ENCODE assay signal across 8 cellular contexts in the genomic region with DNA sequence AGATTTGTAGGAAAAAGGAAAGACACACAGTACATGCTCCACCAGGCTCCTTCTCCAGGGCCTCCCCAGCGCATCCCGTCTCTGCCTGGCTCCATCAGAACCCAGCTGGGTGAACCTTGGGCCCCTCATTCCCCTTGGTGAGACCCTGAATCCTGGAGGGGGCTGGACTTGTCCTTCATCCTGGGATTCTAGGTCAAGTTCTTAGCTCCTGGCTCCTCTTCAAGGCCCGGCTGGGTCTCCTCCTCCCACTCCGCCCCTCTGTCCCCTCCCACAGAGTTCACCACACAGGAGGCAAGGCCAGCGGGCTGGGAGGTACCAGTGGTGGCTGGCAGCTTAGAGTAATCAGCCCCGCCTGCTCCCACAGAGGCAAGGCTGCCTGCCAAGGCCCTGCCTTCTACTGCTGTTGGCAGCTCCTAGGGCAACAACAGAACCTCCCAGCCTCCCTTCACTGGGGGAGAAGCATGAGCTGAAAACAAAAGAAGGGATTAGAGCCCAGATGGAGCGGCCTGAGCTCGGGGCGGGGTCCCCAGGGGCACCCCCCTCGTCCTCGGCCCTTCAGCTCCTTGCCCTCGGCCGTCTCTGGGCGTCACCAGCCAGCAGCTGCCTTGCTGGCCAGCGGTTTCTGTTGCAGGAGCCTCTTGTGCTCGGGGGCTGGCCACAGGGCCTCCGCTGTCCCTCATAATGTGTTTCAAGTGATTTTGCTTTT. TPM values are rescaled to one million over a fixed set of nuclear protein-coding genes. Genes with fewer than 3 reads are reported as not detected.
DNase-seq lines count a peak whose midpoint lies in the region; ATAC-seq, FAIRE-seq and TF ChIP-seq lines count a peak whose summit lies in the region.

No MANE protein-coding gene starts in this region.

- FAIRE-seq in kidney (lab: Jason Lieb, UNC) (peak; percentile 42), small intestine (lab: Jason Lieb, UNC) (no peak)

- H3K36me3 ChIP-seq in HUES6 (ENCODE audit: control insufficient read depth, insufficient read depth, low read length) = no peaks in the 10 kb centered on the region
- H3K36me3 ChIP-seq in Panc1 (ENCODE audit: control insufficient read depth, insufficient read depth, low read length) = no peaks in the 10 kb centered on the region
- H3K36me3 ChIP-seq in kidney (ENCODE audit: control insufficient read depth in 1 of 2, insufficient read depth in 2 of 2, low read length in 2 of 2) = no peaks in the 10 kb centered on the region
- no peaks in the 10 kb centered on the region for H3K36me3 ChIP-seq in small intestine (ENCODE audit: control insufficient read depth in 2 of 2, insufficient read depth in 2 of 2, low read length in 2 of 2)

- TF ChIP-seq CTCF in Panc1 (IDR thresholded peaks at IDR 0.05) (no peak), kidney (IDR thresholded peaks at IDR 0.05; ENCODE audit: borderline replicate concordance, extremely low read depth, insufficient read depth) (no peak)

- in situ Hi-C loops in Panc1 (cut with HindIII; ENCODE audit: low pct_unique_long_range_greater_than_20kb, low sequenced_read_pairs) = no loop called here

- BruUV-seq in Panc1 (replicated peaks; lab: Mats Ljungman, UMichigan) = no TSS peak

- H3K27ac Mint-ChIP-seq in central memory CD8-positive, alpha-beta T cell (ENCODE audit: low read depth) = no peak overlapping the region

- peak overlapping the region; percentile 41; the same call in 1 of the 2 replicates for H3K27ac ChIP-seq in HUES6 (ENCODE audit: low read depth, low read length)
- H3K27ac ChIP-seq in Panc1 (ENCODE audit: low read length) = peak overlapping the region; percentile 84
- peak overlapping the region; percentile 94 to 96 for H3K27ac ChIP-seq in kidney (ENCODE audit: low read depth in 2 of 2, low read length in 2 of 2)
- H3K27ac ChIP-seq in small intestine (ENCODE audit: low read depth in 1 of 2, low read length in 1 of 2) = peak overlapping the region; percentile 82 to 84

- no peaks in the 10 kb centered on the region for H3K4me1 Mint-ChIP-seq in central memory CD8-positive, alpha-beta T cell

- POLR2A ChIA-PET in Panc1 (lab: Charles Lee) = interaction anchor here (0.5 to 0.6 kb wide), 2 partner anchors 114 to 199 kb away, joined by 3 to 10 read pairs; no protein-coding TSS in a partner anchor

- no peaks in the 10 kb centered on the region for H3K9me3 Mint-ChIP-seq in central memory CD8-positive, alpha-beta T cell

- no peaks in the 10 kb centered on the region for H3K27me3 Mint-ChIP-seq in central memory CD8-positive, alpha-beta T cell

- H3K4me1 ChIP-seq in HUES6 (ENCODE audit: control insufficient read depth, insufficient read depth, low read length) = peaks cover 32% of the 10 kb centered on the region
- peaks cover 42% of the 10 kb centered on the region for H3K4me1 ChIP-seq in Panc1 (ENCODE audit: control insufficient read depth, insufficient read depth, low read length)
- H3K4me1 ChIP-seq in kidney (ENCODE audit: control insufficient read depth in 1 of 2, insufficient read depth in 1 of 2, low read depth in 1 of 2, low read length in 2 of 2) = peaks cover 45 to 48% of the 10 kb centered on the region in 2 donors
- H3K4me1 ChIP-seq in small intestine (ENCODE audit: control insufficient read depth in 2 of 2, insufficient read depth in 1 of 2, low read depth in 1 of 2, low read length in 1 of 2) = peaks cover 20 to 25% of the 10 kb centered on the region in 2 donors

- CTCF ChIA-PET in Panc1 (lab: Charles Lee) = no interaction called here

- WGBS in small intestine, 3 donors = 8 to 27% (median 21%) methylated on average over 14 to 17 of the region's 17 CpGs

- no peaks in the 10 kb centered on the region for H3K9me3 ChIP-seq in HUES6 (ENCODE audit: control insufficient read depth, insufficient read depth, low read depth, low read length)
- no peaks in the 10 kb centered on the region for H3K9me3 ChIP-seq in Panc1 (ENCODE audit: control insufficient read depth, insufficient read depth, low read depth, low read length)
- no peaks in the 10 kb centered on the region for H3K9me3 ChIP-seq in kidney (ENCODE audit: control insufficient read depth in 1 of 2, low read length in 2 of 2)
- H3K9me3 ChIP-seq in small intestine (ENCODE audit: control insufficient read depth, low read depth) = no peaks in the 10 kb centered on the region

- no peak overlapping the region for H3K9ac ChIP-seq in HUES6 (ENCODE audit: low read length)
- peak overlapping the region; percentile 48 to 49 for H3K9ac ChIP-seq in kidney (ENCODE audit: low read length in 2 of 2)

- intact Hi-C loops in Panc1 (cut with micrococcal nuclease; ENCODE audit: unreplicated experiment) = no loop called here
- intact Hi-C loops in kidney (cut with DNase I) = no loop called here

- ATAC-seq in Panc1 = peak; percentile 95
- ATAC-seq in central memory CD8-positive, alpha-beta T cell (replicated peaks; ENCODE audit: extremely low read depth, poor library complexity, severe bottlenecking) = peak; percentile 58
- no peak for ATAC-seq in HG02588 (IDR thresholded peaks at IDR 0.05; ENCODE audit: unreplicated experiment)
- ATAC-seq in GM18502 (IDR thresholded peaks at IDR 0.05; ENCODE audit: poor library complexity, unreplicated experiment) = no peak

- DNase-seq in DMS 273 treated with DMSO at 0.1 percent for 48 hours (lab: John Stamatoyannopoulos, UW) = peak; percentile 95
- no peak for DNase-seq in Panc1 (ENCODE audit: low read depth, low spot score)
- DNase-seq in central memory CD8-positive, alpha-beta T cell (ENCODE audit: low spot score in 2 of 2) = no peak
- DNase-seq in kidney = peak; percentile 98
- peak; percentile 98 for DNase-seq in small intestine

- no peaks in the 10 kb centered on the region for H3K36me3 Mint-ChIP-seq in central memory CD8-positive, alpha-beta T cell (ENCODE audit: insufficient read depth)

- H3K4me3 ChIP-seq in HUES6 (ENCODE audit: low read depth, low read length) (no peak overlapping the region), Panc1 (ENCODE audit: low read depth in 2 of 2, low read length in 2 of 2) (peak overlapping the region in 1 of 2 experiments; percentile 16; a peak in 1 of 4 replicates), kidney (ENCODE audit: low read length in 2 of 2) (peak overlapping the region in 1 of 2 donors; percentile 7), small intestine (ENCODE audit: low read depth in 1 of 2, low read length in 2 of 2) (no peak overlapping the region)

- H3K4me3 Mint-ChIP-seq in central memory CD8-positive, alpha-beta T cell = no peak overlapping the region

- H3K27me3 ChIP-seq in HUES6 (ENCODE audit: control insufficient read depth, insufficient read depth, low read length) (no peaks in the 10 kb centered on the region), Panc1 (ENCODE audit: control insufficient read depth, insufficient read depth, low read length) (no peaks in the 10 kb centered on the region), small intestine (ENCODE audit: control insufficient read depth in 2 of 2, insufficient read depth in 2 of 2, low read length in 2 of 2) (no peaks in the 10 kb centered on the region)

RNA-seq across cellular contexts. Expression of gene PSMA6, which starts 49.4 kb away (rescaled TPM):
- 197 TPM for total RNA-seq in Panc1 (2021; ENCODE audit: unreplicated experiment)
- 107 TPM for polyA plus RNA-seq in Panc1 (2012; ENCODE audit: insufficient read length)
- total RNA-seq in kidney = 127 TPM
- 174 TPM for polyA plus RNA-seq in kidney (ENCODE audit: insufficient read depth, low read depth, low replicate concordance)
- polyA plus RNA-seq in small intestine = 100 to 1,000 TPM; 260 to 288 (median 272) TPM

Comparison
In these comparisons a context has a peak if more than half of its experiments do, and no peak if none do; other contexts are left out.
1. DNase-seq: peak in DMS 273 treated with DMSO at 0.1 percent for 48 hours (single experiment), kidney (single experiment) and small intestine (single experiment); none in Panc1 (single experiment) and central memory CD8-positive, alpha-beta T cell (0 of 2).
2. H3K27ac ChIP-seq: peak in every context shown above with its lines; median percentile 95 in kidney; 84 in Panc1; 83 in small intestine; 41 in HUES6.
3. ATAC-seq: peak in Panc1 (single experiment) and central memory CD8-positive, alpha-beta T cell (single experiment); none in HG02588 (single experiment) and GM18502 (single experiment).